Comparison of ENCODE assay signal across 7 cellular contexts in the genomic region with DNA sequence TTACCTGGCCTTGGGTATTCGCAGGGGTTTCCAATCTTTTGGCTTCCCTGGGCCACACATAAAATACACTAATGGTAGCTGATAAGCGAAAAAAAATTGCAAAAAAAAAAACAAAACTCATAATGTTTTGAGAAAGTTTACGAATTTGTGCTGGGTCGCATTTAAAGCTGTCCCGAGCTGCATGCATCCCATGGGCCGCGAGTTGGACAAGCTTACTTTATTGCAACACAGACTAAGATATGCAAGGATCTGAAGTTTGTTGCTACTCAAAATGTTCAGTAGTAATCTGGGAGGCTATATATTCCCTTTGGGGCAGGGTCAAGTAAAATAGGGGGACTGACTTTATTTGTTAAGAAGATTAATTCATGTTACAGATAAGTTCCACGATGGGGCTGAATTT.
"Had no signal": no experiment of that assay in that cellular context is flagged by ENCODE, and none has a peak within 500 bp of the region (broad histone marks: within the 10 kb centered on the region; RNA-seq: fewer than 3 reads in every experiment).

No MANE protein-coding gene starts in this region.

- ATAC-seq: HepG2, K562 had no signal

- DNase-seq: IMR-90, KBM-7, KG1 had no signal

- H3K4me3 ChIP-seq: K562 had no signal

- H3K9me3 Mint-ChIP-seq: IgD-negative memory B cell had no signal

- H3K4me3 Mint-ChIP-seq: IgD-negative memory B cell had no signal

- H3K27ac ChIP-seq: HL-60 had no signal

- H3K4me1 Mint-ChIP-seq: IgD-negative memory B cell had no signal

- H3K27ac Mint-ChIP-seq: IgD-negative memory B cell had no signal
